In the genomic region with DNA sequence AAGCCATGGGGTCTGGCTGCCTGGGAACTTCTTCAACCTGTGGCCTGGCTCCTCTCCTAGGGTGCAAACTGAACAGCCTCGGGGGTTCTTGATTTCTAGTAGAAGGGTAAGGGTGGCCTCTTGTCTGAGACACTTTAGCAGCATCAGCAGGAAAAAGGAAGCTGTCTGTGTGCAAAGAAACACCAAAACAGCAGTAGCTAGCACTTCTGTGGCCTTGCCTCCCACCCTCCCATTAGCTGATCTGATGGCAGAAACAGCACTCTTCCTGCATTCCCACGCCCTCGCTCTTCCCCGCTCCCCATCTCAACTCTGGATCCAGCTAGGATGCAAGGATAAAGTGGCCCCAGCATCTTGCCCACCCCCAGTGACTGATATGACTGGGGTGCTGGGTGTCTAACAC, we compare ENCODE assay signal across 26 cellular contexts. TPM values are rescaled to one million over a fixed set of nuclear protein-coding genes. Genes with fewer than 3 reads are reported as not detected.
DNase-seq lines count a peak whose midpoint lies in the region; ATAC-seq, FAIRE-seq and TF ChIP-seq lines count a peak whose summit lies in the region.
"Had no signal": no experiment of that assay in that cellular context is flagged by ENCODE, and none has a peak within 500 bp of the region (broad histone marks: within the 10 kb centered on the region; RNA-seq: fewer than 3 reads in every experiment).

No MANE protein-coding gene starts in this region.

- H3K4me1 ChIP-seq in HepG2 (ENCODE audit: insufficient read depth, low read length): no peaks in the 10 kb centered on the region
- H3K4me1 ChIP-seq in transverse colon: peaks cover 10 to 35% (median 25%) of the 10 kb centered on the region in 4 donors
- H3K4me1 ChIP-seq in SK-N-SH (ENCODE audit: control insufficient read depth in 1 of 2, insufficient read depth in 2 of 2, low read depth in 1 of 2, low read length in 1 of 2): peaks cover 0 to 17% of the 10 kb centered on the region in 2 experiments; a peak in 2 of 4 replicates

- in situ Hi-C loops in HepG2 (cut with HindIII; ENCODE audit: extremely low pct_ligation_motif_present, low pct_unique_long_range_greater_than_20kb): no loop called here
- in situ Hi-C loops in transverse colon (cut with MboI; ENCODE audit: low pct_ligation_motif_present in 1 of 4, low pct_unique_long_range_greater_than_20kb in 1 of 4, low sequenced_read_pairs in 3 of 4): no loop called here

- 52% methylated on average over 4 of the region's 4 CpGs for WGBS in HepG2 (ENCODE audit: low lambda C conversion rate)
- 80 to 86% methylated on average over 1 to 4 of the region's 4 CpGs for WGBS in transverse colon (ENCODE audit: low coverage in 1 of 2), 2 donors
- WGBS in SK-N-SH (ENCODE audit: low lambda C conversion rate): 57% methylated on average over 4 of the region's 4 CpGs

- H3K4me1 Mint-ChIP-seq in stimulated activated naive CD8-positive, alpha-beta T cell treated with anti-CD3 and anti-CD28 coated beads, Interleukin-15, Interleukin-2, amounts not matched to agents 100 ng/mL and 50 ng/mL, for 24 hours (ENCODE audit: low read depth): peaks cover 20% of the 10 kb centered on the region
- peaks cover 24% of the 10 kb centered on the region for H3K4me1 Mint-ChIP-seq in stimulated activated naive CD8-positive, alpha-beta T cell treated with anti-CD3 and anti-CD28 coated beads, Interleukin-15, amount 100 ng/mL, for 72 hours
- H3K4me1 Mint-ChIP-seq in T-cell: peaks cover 5 to 24% (median 22%) of the 10 kb centered on the region in 3 donors
- H3K4me1 Mint-ChIP-seq: memory B cell had no signal

- TF ChIP-seq POLR2A in HepG2 (IDR thresholded peaks at IDR 0.05; ENCODE audit: insufficient read depth in 1 of 2, low read depth in 2 of 2, low read length in 2 of 2) (no peak), transverse colon (IDR thresholded peaks at IDR 0.05) (no peak)

- H3K4me2 ChIP-seq in HepG2 (ENCODE audit: low read depth, low read length) (no peak overlapping the region), SK-N-SH (no peak overlapping the region)
- H3K4me2 ChIP-seq: KMS-11 had no signal

- H3K9me3 Mint-ChIP-seq in stimulated activated naive CD8-positive, alpha-beta T cell treated with anti-CD3 and anti-CD28 coated beads, Interleukin-15, Interleukin-2, amounts not matched to agents 100 ng/mL and 50 ng/mL, for 24 hours: no peaks in the 10 kb centered on the region
- H3K9me3 Mint-ChIP-seq in stimulated activated naive CD8-positive, alpha-beta T cell treated with anti-CD3 and anti-CD28 coated beads, Interleukin-15, amount 100 ng/mL, for 72 hours: no peaks in the 10 kb centered on the region
- no peaks in the 10 kb centered on the region for H3K9me3 Mint-ChIP-seq in T-cell
- H3K9me3 Mint-ChIP-seq: activated T-cell treated with anti-CD3 and anti-CD28 coated beads, Interleukin-2, amount 50 U/mL, for 72 hours; HFFc6; memory B cell had no signal

- H3K9me3 ChIP-seq in HepG2 (ENCODE audit: low read length): no peaks in the 10 kb centered on the region
- no peaks in the 10 kb centered on the region for H3K9me3 ChIP-seq in transverse colon
- H3K9me3 ChIP-seq in SK-N-SH: no peaks in the 10 kb centered on the region
- H3K9me3 ChIP-seq: tibial artery had no signal

- H2AFZ ChIP-seq in HepG2 (ENCODE audit: low read length) (no peak overlapping the region), SK-N-SH (ENCODE audit: low read depth) (no peak overlapping the region)

- FAIRE-seq in HepG2 (lab: Jason Lieb, UNC): no peak
- FAIRE-seq: bronchial epithelial cell had no signal

- H4K20me1 ChIP-seq in HepG2 (ENCODE audit: insufficient read depth, low read length): no peaks in the 10 kb centered on the region
- H4K20me1 ChIP-seq in SK-N-SH (ENCODE audit: insufficient read depth): no peaks in the 10 kb centered on the region

- no peaks in the 10 kb centered on the region for H3K36me3 ChIP-seq in HepG2 (replicated peaks in 1 of 2; ENCODE audit: control insufficient read depth in 1 of 2, insufficient read depth in 2 of 2, low read length in 2 of 2)
- no peaks in the 10 kb centered on the region for H3K36me3 ChIP-seq in transverse colon
- no peaks in the 10 kb centered on the region for H3K36me3 ChIP-seq in SK-N-SH (replicated peaks in 1 of 2; ENCODE audit: control insufficient read depth in 1 of 2, insufficient read depth in 2 of 2, low read length in 1 of 2)

- no peaks in the 10 kb centered on the region for H3K79me2 ChIP-seq in HepG2 (ENCODE audit: insufficient read depth, low read length)
- no peaks in the 10 kb centered on the region for H3K79me2 ChIP-seq in SK-N-SH (ENCODE audit: insufficient read depth)

- CTCF ChIA-PET in T-cell (lab: Charles Lee) (interaction anchor here (0.6 to 1.1 kb wide), 2 partner anchors 40 to 444 kb away, joined by 3 to 9 read pairs; no protein-coding TSS in a partner anchor), HepG2 (lab: Yijun Ruan, JAX; ENCODE audit: low intra/inter-chr PET ratio, low total read pairs) (no interaction called here), SK-N-SH (lab: Yijun Ruan, JAX) (interaction anchor here (2.8 kb wide), 1 partner anchor 42 kb away, joined by 19 read pairs; no protein-coding TSS in a partner anchor)

- peaks cover 3 to 41% of the 10 kb centered on the region in 2 experiments; a peak in 4 of 5 replicates for H3K27me3 ChIP-seq in HepG2 (ENCODE audit: control insufficient read depth in 1 of 2, insufficient read depth in 2 of 2, low read length in 2 of 2)
- H3K27me3 ChIP-seq in transverse colon: no peaks in the 10 kb centered on the region
- H3K27me3 ChIP-seq in SK-N-SH (ENCODE audit: insufficient read depth): no peaks in the 10 kb centered on the region
- H3K27me3 ChIP-seq: foreskin keratinocyte, tibial artery had no signal

- H3K27me3 Mint-ChIP-seq in stimulated activated naive CD8-positive, alpha-beta T cell treated with anti-CD3 and anti-CD28 coated beads, Interleukin-15, Interleukin-2, amounts not matched to agents 100 ng/mL and 50 ng/mL, for 24 hours: no peaks in the 10 kb centered on the region
- H3K27me3 Mint-ChIP-seq in stimulated activated naive CD8-positive, alpha-beta T cell treated with anti-CD3 and anti-CD28 coated beads, Interleukin-15, amount 100 ng/mL, for 72 hours: no peaks in the 10 kb centered on the region
- H3K27me3 Mint-ChIP-seq in T-cell: peaks cover 0 to 4% of the 10 kb centered on the region in 2 donors

- POLR2A ChIA-PET in T-cell (lab: Charles Lee): no interaction called here
- POLR2A ChIA-PET in HepG2 (lab: Yijun Ruan, JAX): interaction anchor here (1.8 kb wide), 1 partner anchor 68 kb away, joined by 5 read pairs; the partner anchor contains the start of genes ACIN1 and C14orf119
- POLR2A ChIA-PET in SK-N-SH (lab: Yijun Ruan, JAX): no interaction called here

- H3K9ac ChIP-seq in HepG2 (ENCODE audit: insufficient read depth, low read depth, low read length) (no peak overlapping the region), SK-N-SH (no peak overlapping the region)
- H3K9ac ChIP-seq: KMS-11 had no signal

- no TSS peak for BruUV-seq in HepG2 (replicated peaks; lab: Mats Ljungman, UMichigan)

- TF ChIP-seq RAD21 in HepG2 (CRISPR knock-in tag; IDR thresholded peaks at IDR 0.05) (no peak), SK-N-SH (IDR thresholded peaks at IDR 0.05; ENCODE audit: low read length) (no peak)

- H3K4me3 Mint-ChIP-seq in stimulated activated naive CD8-positive, alpha-beta T cell treated with anti-CD3 and anti-CD28 coated beads, Interleukin-15, Interleukin-2, amounts not matched to agents 100 ng/mL and 50 ng/mL, for 24 hours: no peak overlapping the region
- H3K4me3 Mint-ChIP-seq in stimulated activated naive CD8-positive, alpha-beta T cell treated with anti-CD3 and anti-CD28 coated beads, Interleukin-15, amount 100 ng/mL, for 72 hours: no peak overlapping the region
- H3K4me3 Mint-ChIP-seq in T-cell: peak overlapping the region in 2 of 3 donors; percentile 66 to 77
- H3K4me3 Mint-ChIP-seq: activated T-cell treated with anti-CD3 and anti-CD28 coated beads, Interleukin-2, amount 50 U/mL, for 72 hours; HFFc6; memory B cell had no signal

- no peaks in the 10 kb centered on the region for H3F3A ChIP-seq in SK-N-SH (replicated peaks; ENCODE audit: insufficient read depth)

- no peaks in the 10 kb centered on the region for H3K36me3 Mint-ChIP-seq in stimulated activated naive CD8-positive, alpha-beta T cell treated with anti-CD3 and anti-CD28 coated beads, Interleukin-15, Interleukin-2, amounts not matched to agents 100 ng/mL and 50 ng/mL, for 24 hours (ENCODE audit: low read depth)
- peaks cover 3% of the 10 kb centered on the region for H3K36me3 Mint-ChIP-seq in T-cell

- no peak overlapping the region for H3K27ac ChIP-seq in HepG2 (ENCODE audit: extremely low read length, insufficient read depth, low read length)
- peak overlapping the region; percentile 12 to 42 (median 22) for H3K27ac ChIP-seq in transverse colon
- H3K27ac ChIP-seq in SK-N-SH (ENCODE audit: low read depth in 2 of 2, low read length in 1 of 2): no peak overlapping the region
- H3K27ac ChIP-seq: foreskin keratinocyte, KMS-11, tibial artery had no signal

- no peak overlapping the region for H3K4me3 ChIP-seq in HepG2 (replicated peaks in 1 of 3; ENCODE audit: insufficient read depth in 1 of 3, low read depth in 2 of 3, low read length in 3 of 3)
- H3K4me3 ChIP-seq in transverse colon: no peak overlapping the region
- no peak overlapping the region for H3K4me3 ChIP-seq in SK-N-SH (ENCODE audit: low read depth in 2 of 2, low read length in 1 of 2)
- H3K4me3 ChIP-seq: tibial artery had no signal

- no peak for ATAC-seq in stimulated activated naive CD8-positive, alpha-beta T cell treated with anti-CD3 and anti-CD28 coated beads, Interleukin-15, amount 100 ng/mL, for 72 hours
- peak in 3 of 4 experiments; percentile 43 to 72 (median 70) for ATAC-seq in T-cell (replicated peaks in 1 of 4)
- ATAC-seq in HepG2: no peak; the same call in 2 of the 3 replicates
- ATAC-seq: activated T-cell treated with anti-CD3 and anti-CD28 coated beads, Interleukin-2, amount 50 U/mL, for 72 hours; foreskin keratinocyte had no signal

- H3K27ac Mint-ChIP-seq in stimulated activated naive CD8-positive, alpha-beta T cell treated with anti-CD3 and anti-CD28 coated beads, Interleukin-15, Interleukin-2, amounts not matched to agents 100 ng/mL and 50 ng/mL, for 24 hours: peak overlapping the region; percentile 63
- H3K27ac Mint-ChIP-seq in stimulated activated naive CD8-positive, alpha-beta T cell treated with anti-CD3 and anti-CD28 coated beads, Interleukin-15, amount 100 ng/mL, for 72 hours: no peak overlapping the region
- H3K27ac Mint-ChIP-seq in T-cell: peak overlapping the region; percentile 94 to 96
- H3K27ac Mint-ChIP-seq: activated T-cell treated with anti-CD3 and anti-CD28 coated beads, Interleukin-2, amount 50 U/mL, for 72 hours; HFFc6; memory B cell had no signal

- TF ChIP-seq CTCF in HepG2 (CRISPR knock-in tag; IDR thresholded peaks at IDR 0.05) (no peak), transverse colon (IDR thresholded peaks at IDR 0.05) (no peak), SK-N-SH (IDR thresholded peaks at IDR 0.05) (no peak)

- no peaks in the 10 kb centered on the region for H3K9me2 ChIP-seq in SK-N-SH

- no peak for DNase-seq in stimulated activated naive CD8-positive, alpha-beta T cell treated with anti-CD3 and anti-CD28 coated beads, Interleukin-15, amount 100 ng/mL, for 72 hours
- peak in 1 of 34 experiments; percentile 10 for DNase-seq in T-cell
- no peak for DNase-seq in HepG2 (ENCODE audit: low spot score)
- no peak for DNase-seq in transverse colon
- DNase-seq in HCEC 1CT: no peak
- no peak for DNase-seq in ureter (ENCODE audit: low spot score)
- no peak for DNase-seq in SK-N-SH
- DNase-seq: activated CD4-positive, alpha-beta T cell treated with anti-CD3 and anti-CD28 coated beads, Interleukin-2, amount 50 U/mL, for 4 hours; activated T-cell treated with anti-CD3 and anti-CD28 coated beads, Interleukin-2, amount 50 U/mL, for 72 hours; COR-L47; foreskin keratinocyte; HFFc6; hypothalamus; NCI-H1092 treated with DMSO at 0.1 percent for 48 hours; NCI-H2081; NCI-H446 treated with DMSO at 0.1 percent for 48 hours; tibial artery had no signal

- TF ChIP-seq EP300 in HepG2 (IDR thresholded peaks at IDR 0.05; ENCODE audit: low read depth in 2 of 2, low read length in 2 of 2) (no peak), HepG2 (CRISPR knock-in tag; IDR thresholded peaks at IDR 0.05; ENCODE audit: borderline replicate concordance) (no peak), transverse colon (IDR thresholded peaks at IDR 0.05; ENCODE audit: low read depth) (no peak), SK-N-SH (IDR thresholded peaks at IDR 0.05; ENCODE audit: borderline replicate concordance in 1 of 2, low read depth in 1 of 2, low read length in 1 of 2) (no peak)

- intact Hi-C loops in HepG2 (cut with micrococcal nuclease; ENCODE audit: unreplicated experiment) (no loop called here), transverse colon (cut with DNase I; ENCODE audit: low total_unique reads) (no loop called here)

RNA-seq across cellular contexts. Expression of gene SLC7A8, which starts 20.7 kb away (rescaled TPM):
- total RNA-seq in T-cell (1 to 10 TPM in 4 of 5 donors, under 1 TPM in 1; 0.33 to 8.1 (median 5.9) TPM), HepG2 (2016; rRNA removed; fragmentation: Illumina TruSeq; extraction: Trizol) (not detected in 2 replicates), transverse colon (10 to 100 TPM in 3 of 4 donors, 1 to 10 TPM in 1; 5.2 to 29.1 (median 14.2) TPM), ureter (58.5 TPM)
- not detected in 2 replicates for total RNA-seq in HepG2 (2016; cell fraction: cytosol; rRNA removed; fragmentation: Illumina TruSeq; extraction: Trizol; ENCODE audit: low read depth)
- not detected in 2 replicates for total RNA-seq in HepG2 (2016; cell fraction: insoluble cytoplasmic fraction; rRNA removed; fragmentation: Illumina TruSeq; extraction: Trizol)
- total RNA-seq in HepG2 (2016; cell fraction: membrane; rRNA removed; fragmentation: Illumina TruSeq; extraction: Trizol): not detected in 2 replicates
- not detected in 2 replicates for total RNA-seq in HepG2 (2016; cell fraction: nucleus; rRNA removed; fragmentation: Illumina TruSeq; extraction: Trizol)
- polyA plus RNA-seq in HepG2 (2011; rRNA removed) (0.03 and 0.25 TPM in 2 replicates), SK-N-SH (2012; rRNA removed) (0.96 and 1.4 TPM in 2 replicates)
- polyA plus RNA-seq in HepG2 (2011; cell fraction: cytosol; rRNA removed): not detected in 2 replicates
- 0.03 and 0.11 TPM in 2 replicates for polyA plus RNA-seq in HepG2 (2011; cell fraction: nucleus; rRNA removed)
- polyA plus RNA-seq in HepG2 (2012): not detected in 2 replicates
- polyA plus RNA-seq in HepG2 (2016; cell fraction: cytosol; fragmentation: Illumina TruSeq; extraction: Trizol; ENCODE audit: low read depth): not detected in 2 replicates
- polyA plus RNA-seq in HepG2 (2016; cell fraction: insoluble cytoplasmic fraction; fragmentation: Illumina TruSeq; extraction: Trizol; ENCODE audit: low read depth): not detected in 2 replicates
- polyA plus RNA-seq in HepG2 (2016; cell fraction: membrane; fragmentation: Illumina TruSeq; extraction: Trizol; ENCODE audit: low read depth): not detected in 2 replicates
- not detected in 2 replicates for polyA plus RNA-seq in HepG2 (2016; cell fraction: nucleus; fragmentation: Illumina TruSeq; extraction: Trizol; ENCODE audit: insufficient read depth, low read depth)
- 1.4 TPM in 1 of 2 replicates, not detected in the other for polyA minus RNA-seq in HepG2 (2011; rRNA and poly(A)+ RNA removed; ENCODE audit: low replicate concordance)
- polyA minus RNA-seq in HepG2 (2011; cell fraction: cytosol; rRNA and poly(A)+ RNA removed): not detected in 2 replicates
- not detected in 2 replicates for polyA minus RNA-seq in HepG2 (2011; cell fraction: nucleus; rRNA and poly(A)+ RNA removed)
- 0.75 and 1.4 TPM in 2 replicates for polyA plus RNA-seq in SK-N-SH (2012; cell fraction: cytosol; rRNA removed)
- 1.1 and 1.2 TPM in 2 replicates for polyA plus RNA-seq in SK-N-SH (2012; cell fraction: nucleus; rRNA removed)

RNA-seq across cellular contexts. Expression of gene CEBPE, which starts 43.7 kb away (rescaled TPM):
- total RNA-seq in T-cell (under 1 TPM; 0.33 to 0.82 (median 0.53) TPM), HepG2 (2016; rRNA removed; fragmentation: Illumina TruSeq; extraction: Trizol) (0.11 TPM in 1 of 2 replicates, not detected in the other), transverse colon (not detected), ureter (not detected)
- total RNA-seq in HepG2 (2016; cell fraction: cytosol; rRNA removed; fragmentation: Illumina TruSeq; extraction: Trizol; ENCODE audit: low read depth): not detected in 2 replicates
- total RNA-seq in HepG2 (2016; cell fraction: insoluble cytoplasmic fraction; rRNA removed; fragmentation: Illumina TruSeq; extraction: Trizol): 0.12 TPM in 1 of 2 replicates, not detected in the other
- total RNA-seq in HepG2 (2016; cell fraction: membrane; rRNA removed; fragmentation: Illumina TruSeq; extraction: Trizol): 0.17 TPM in 1 of 2 replicates, not detected in the other
- total RNA-seq in HepG2 (2016; cell fraction: nucleus; rRNA removed; fragmentation: Illumina TruSeq; extraction: Trizol): not detected in 2 replicates
- polyA plus RNA-seq in HepG2 (2011; rRNA removed) (0.09 and 0.10 TPM in 2 replicates), SK-N-SH (2012; rRNA removed) (not detected in 2 replicates)
- polyA plus RNA-seq in HepG2 (2011; cell fraction: cytosol; rRNA removed): 0.10 and 0.13 TPM in 2 replicates
- polyA plus RNA-seq in HepG2 (2011; cell fraction: nucleus; rRNA removed): 0.10 TPM in 1 of 2 replicates, not detected in the other
- 0.09 TPM in 1 of 2 replicates, not detected in the other for polyA plus RNA-seq in HepG2 (2012)
- polyA plus RNA-seq in HepG2 (2016; cell fraction: cytosol; fragmentation: Illumina TruSeq; extraction: Trizol; ENCODE audit: low read depth): not detected in 2 replicates
- polyA plus RNA-seq in HepG2 (2016; cell fraction: insoluble cytoplasmic fraction; fragmentation: Illumina TruSeq; extraction: Trizol; ENCODE audit: low read depth): not detected in 2 replicates
- not detected in 2 replicates for polyA plus RNA-seq in HepG2 (2016; cell fraction: membrane; fragmentation: Illumina TruSeq; extraction: Trizol; ENCODE audit: low read depth)
- not detected in 2 replicates for polyA plus RNA-seq in HepG2 (2016; cell fraction: nucleus; fragmentation: Illumina TruSeq; extraction: Trizol; ENCODE audit: insufficient read depth, low read depth)
- 0.08 and 0.14 TPM in 2 replicates for polyA minus RNA-seq in HepG2 (2011; rRNA and poly(A)+ RNA removed; ENCODE audit: low replicate concordance)
- not detected in 2 replicates for polyA minus RNA-seq in HepG2 (2011; cell fraction: cytosol; rRNA and poly(A)+ RNA removed)
- polyA minus RNA-seq in HepG2 (2011; cell fraction: nucleus; rRNA and poly(A)+ RNA removed): not detected in 2 replicates
- not detected in 2 replicates for polyA plus RNA-seq in SK-N-SH (2012; cell fraction: cytosol; rRNA removed)
- not detected in 2 replicates for polyA plus RNA-seq in SK-N-SH (2012; cell fraction: nucleus; rRNA removed)
- total RNA-seq: bronchial epithelial cell, epithelial cell of proximal tubule, foreskin keratinocyte, HFFc6, kidney epithelial cell, pulmonary artery endothelial cell had no signal
- polyA plus RNA-seq: foreskin keratinocyte, neural cell had no signal

RNA-seq across cellular contexts. Expression of gene CIROP, which starts 58.0 kb away (rescaled TPM):
- total RNA-seq in T-cell (not detected), HepG2 (2016; rRNA removed; fragmentation: Illumina TruSeq; extraction: Trizol) (not detected in 2 replicates), transverse colon (not detected), ureter (not detected)
- not detected in 2 replicates for total RNA-seq in HepG2 (2016; cell fraction: cytosol; rRNA removed; fragmentation: Illumina TruSeq; extraction: Trizol; ENCODE audit: low read depth)
- total RNA-seq in HepG2 (2016; cell fraction: insoluble cytoplasmic fraction; rRNA removed; fragmentation: Illumina TruSeq; extraction: Trizol): not detected in 2 replicates
- not detected in 2 replicates for total RNA-seq in HepG2 (2016; cell fraction: membrane; rRNA removed; fragmentation: Illumina TruSeq; extraction: Trizol)
- total RNA-seq in HepG2 (2016; cell fraction: nucleus; rRNA removed; fragmentation: Illumina TruSeq; extraction: Trizol): not detected in 2 replicates
- polyA plus RNA-seq in HepG2 (2011; rRNA removed) (0.07 and 0.14 TPM in 2 replicates), SK-N-SH (2012; rRNA removed) (not detected in 2 replicates)
- polyA plus RNA-seq in HepG2 (2011; cell fraction: cytosol; rRNA removed): 0.05 and 0.14 TPM in 2 replicates
- polyA plus RNA-seq in HepG2 (2011; cell fraction: nucleus; rRNA removed): 0.18 and 0.59 TPM in 2 replicates
- polyA plus RNA-seq in HepG2 (2012): 0.05 and 0.12 TPM in 2 replicates
- not detected in 2 replicates for polyA plus RNA-seq in HepG2 (2016; cell fraction: cytosol; fragmentation: Illumina TruSeq; extraction: Trizol; ENCODE audit: low read depth)
- not detected in 2 replicates for polyA plus RNA-seq in HepG2 (2016; cell fraction: insoluble cytoplasmic fraction; fragmentation: Illumina TruSeq; extraction: Trizol; ENCODE audit: low read depth)
- polyA plus RNA-seq in HepG2 (2016; cell fraction: membrane; fragmentation: Illumina TruSeq; extraction: Trizol; ENCODE audit: low read depth): not detected in 2 replicates
- polyA plus RNA-seq in HepG2 (2016; cell fraction: nucleus; fragmentation: Illumina TruSeq; extraction: Trizol; ENCODE audit: insufficient read depth, low read depth): not detected in 2 replicates
- polyA minus RNA-seq in HepG2 (2011; rRNA and poly(A)+ RNA removed; ENCODE audit: low replicate concordance): 0.12 TPM in 1 of 2 replicates, not detected in the other
- not detected in 2 replicates for polyA minus RNA-seq in HepG2 (2011; cell fraction: cytosol; rRNA and poly(A)+ RNA removed)
- not detected in 2 replicates for polyA minus RNA-seq in HepG2 (2011; cell fraction: nucleus; rRNA and poly(A)+ RNA removed)
- polyA plus RNA-seq in SK-N-SH (2012; cell fraction: cytosol; rRNA removed): not detected in 2 replicates
- not detected in 2 replicates for polyA plus RNA-seq in SK-N-SH (2012; cell fraction: nucleus; rRNA removed)
- total RNA-seq: activated T-cell treated with anti-CD3 and anti-CD28 coated beads, Interleukin-2, amount 50 U/mL, for 72 hours; bronchial epithelial cell; epithelial cell of proximal tubule; foreskin keratinocyte; HFFc6; kidney epithelial cell; pulmonary artery endothelial cell; T-helper 1 cell treated with Interleukin-12 subunit alpha and Interleukin-12 subunit beta and Interleukin-4 antibody, amounts not matched to agents 30 ng/mL and 1 ng/mL, for 36 hours had no signal
- polyA plus RNA-seq: foreskin keratinocyte, neural cell had no signal

Comparison
In these comparisons a context has a peak if more than half of its experiments do, and no peak if none do; other contexts are left out.
1. H3K27ac Mint-ChIP-seq: peak in stimulated activated naive CD8-positive, alpha-beta T cell treated with anti-CD3 and anti-CD28 coated beads, Interleukin-15, Interleukin-2, amounts not matched to agents 100 ng/mL and 50 ng/mL, for 24 hours (single experiment) and T-cell (2 of 2); none in stimulated activated naive CD8-positive, alpha-beta T cell treated with anti-CD3 and anti-CD28 coated beads, Interleukin-15, amount 100 ng/mL, for 72 hours (0 of 2).
2. H3K4me3 Mint-ChIP-seq: peak in T-cell (2 of 3); none in stimulated activated naive CD8-positive, alpha-beta T cell treated with anti-CD3 and anti-CD28 coated beads, Interleukin-15, Interleukin-2, amounts not matched to agents 100 ng/mL and 50 ng/mL, for 24 hours (single experiment) and stimulated activated naive CD8-positive, alpha-beta T cell treated with anti-CD3 and anti-CD28 coated beads, Interleukin-15, amount 100 ng/mL, for 72 hours (0 of 2).
3. ATAC-seq: peak in T-cell (3 of 4); none in stimulated activated naive CD8-positive, alpha-beta T cell treated with anti-CD3 and anti-CD28 coated beads, Interleukin-15, amount 100 ng/mL, for 72 hours (single experiment) and HepG2 (single experiment).
4. H3K27ac ChIP-seq: peak in transverse colon (4 of 4); none in HepG2 (single experiment) and SK-N-SH (0 of 2).